Comparison of ENCODE assay signal across 27 cellular contexts in the genomic region with DNA sequence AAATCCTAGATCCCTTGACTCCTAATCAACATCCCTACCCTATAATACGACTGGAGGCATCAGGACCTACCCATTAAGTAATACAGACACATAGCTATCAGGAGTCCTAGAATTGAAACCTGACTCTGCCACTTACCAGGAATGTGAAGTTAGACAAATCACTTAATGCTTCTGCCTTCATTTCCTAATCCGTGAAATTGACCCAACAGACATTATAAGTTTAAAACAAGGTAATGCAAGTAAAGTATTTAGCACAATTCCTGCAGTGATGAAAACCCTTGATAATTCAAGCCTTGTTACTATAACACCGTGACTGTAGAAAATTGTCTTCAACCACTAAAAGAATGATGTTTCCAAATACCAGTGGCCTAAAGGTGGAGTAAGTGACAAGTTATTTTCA.
"Had no signal": no experiment of that assay in that cellular context is flagged by ENCODE, and none has a peak within 500 bp of the region (broad histone marks: within the 10 kb centered on the region; RNA-seq: fewer than 3 reads in every experiment).

No MANE protein-coding gene starts in this region.

- FAIRE-seq: islet of Langerhans, kidney had no signal

- H3K9ac ChIP-seq: neural progenitor cell had no signal

- H3K27me3 ChIP-seq: left lung, neural progenitor cell, neutrophil, right atrium auricular region, right lobe of liver, spleen, suprapubic skin, tibial artery, upper lobe of right lung had no signal

- H3K27ac ChIP-seq: left lung, lower lobe of right lung, neural progenitor cell, neutrophil, right atrium auricular region, right lobe of liver, skin epidermis, spleen, suprapubic skin, thoracic aorta, tibial artery, upper lobe of right lung, uterus had no signal

- H3K4me1 ChIP-seq: neural progenitor cell, right lobe of liver, suprapubic skin, tibial artery, upper lobe of right lung, uterus had no signal

- ATAC-seq: left colon; left lung; lower lobe of right lung; natural killer cell; right lobe of liver; stimulated activated effector memory CD8-positive, alpha-beta T cell treated with anti-CD3 and anti-CD28 coated beads, Interleukin-12 subunit alpha, Interleukin-12 subunit beta, amount 100 ng/mL, for 72 hours; upper lobe of right lung had no signal

- H3K4me2 ChIP-seq: neural progenitor cell had no signal

- H3K4me3 ChIP-seq: left lung, lower lobe of right lung, neural progenitor cell, right atrium auricular region, right lobe of liver, skin epidermis, spleen, suprapubic skin, thoracic aorta, tibial artery, upper lobe of right lung, uterus had no signal

- H3K36me3 ChIP-seq: left lung, lower lobe of right lung, neural progenitor cell, neutrophil, right atrium auricular region, right lobe of liver, spleen, suprapubic skin, thoracic aorta, tibial artery, upper lobe of right lung, uterus had no signal

- H3K9me3 ChIP-seq: left lung, lower lobe of right lung, neutrophil, right atrium auricular region, right lobe of liver, spleen, suprapubic skin, thoracic aorta, tibial artery, upper lobe of right lung, uterus had no signal

- DNase-seq: hypothalamus; immature natural killer cell; kidney; left colon; left lung; lower lobe of right lung; mammary epithelial cell; mesenchymal stem cell; naive B cell; natural killer cell; nephron progenitor cell; occipital lobe; right lobe of liver; spleen; stimulated activated CD4-positive, alpha-beta T cell treated with anti-CD3 and anti-CD28 coated beads, Interleukin-4, amount 100 ng/mL, for 24 hours; stimulated activated naive CD4-positive, alpha-beta T cell; tibial artery; upper lobe of right lung; uterus had no signal
